Comparison of ENCODE assay signal across 15 cellular contexts in the genomic region with DNA sequence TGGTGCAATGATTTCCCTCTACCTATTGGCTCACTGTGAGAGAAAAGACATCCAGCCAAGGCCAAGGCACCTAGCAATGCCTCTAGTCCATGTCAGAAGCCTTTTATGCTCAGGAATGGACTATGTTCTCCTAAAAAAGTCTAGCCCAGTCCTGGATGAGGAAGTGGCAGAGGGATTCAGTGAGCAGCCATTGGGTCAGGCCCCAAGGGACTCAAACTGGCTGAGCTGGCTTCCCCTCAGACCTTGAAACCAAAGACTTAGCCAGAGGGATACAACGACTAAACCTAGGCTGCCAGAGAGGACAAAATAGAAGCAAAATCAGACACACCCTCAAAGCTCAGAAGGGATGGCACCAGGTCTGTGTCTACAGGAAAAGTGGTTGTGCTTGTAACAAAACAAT. TPM values are rescaled to one million over a fixed set of nuclear protein-coding genes. Genes with fewer than 3 reads are reported as not detected.
DNase-seq lines count a peak whose midpoint lies in the region; FAIRE-seq and TF ChIP-seq lines count a peak whose summit lies in the region.
"Had no signal": no experiment of that assay in that cellular context is flagged by ENCODE, and none has a peak within 500 bp of the region (broad histone marks: within the 10 kb centered on the region; RNA-seq: fewer than 3 reads in every experiment).

No MANE protein-coding gene starts in this region.

- no peaks in the 10 kb centered on the region for H3K36me3 ChIP-seq in small intestine (ENCODE audit: control insufficient read depth in 2 of 2, insufficient read depth in 2 of 2, low read length in 2 of 2)
- H3K36me3 ChIP-seq: HAP-1 had no signal

- H3K9me3 Mint-ChIP-seq in activated CD4-positive, alpha-beta T cell treated with anti-CD3 and anti-CD28 coated beads, Interleukin-2, amount 10 ng/mL, durations not matched to agents 24 days and 14 days: no peaks in the 10 kb centered on the region
- H3K9me3 Mint-ChIP-seq in chondrocyte (ENCODE audit: low read depth): peaks cover 12% of the 10 kb centered on the region
- H3K9me3 Mint-ChIP-seq: CD4-positive, alpha-beta memory T cell had no signal

- peaks cover 3% of the 10 kb centered on the region for H3K36me3 Mint-ChIP-seq in activated CD4-positive, alpha-beta T cell treated with anti-CD3 and anti-CD28 coated beads, Interleukin-2, amount 10 ng/mL, durations not matched to agents 24 days and 14 days (ENCODE audit: low read depth)
- no peaks in the 10 kb centered on the region for H3K36me3 Mint-ChIP-seq in chondrocyte (ENCODE audit: low read depth)
- H3K36me3 Mint-ChIP-seq: CD4-positive, alpha-beta memory T cell had no signal

- H3K27ac ChIP-seq in small intestine (ENCODE audit: low read depth in 1 of 2, low read length in 1 of 2): no peak overlapping the region
- H3K27ac ChIP-seq: 22Rv1, C4-2B, HL-60 had no signal

- no peaks in the 10 kb centered on the region for H3K27me3 ChIP-seq in small intestine (ENCODE audit: control insufficient read depth in 2 of 2, insufficient read depth in 2 of 2, low read length in 2 of 2)

- no peak overlapping the region for H3K4me3 Mint-ChIP-seq in activated CD4-positive, alpha-beta T cell treated with anti-CD3 and anti-CD28 coated beads, Interleukin-2, amount 10 ng/mL, durations not matched to agents 24 days and 14 days
- H3K4me3 Mint-ChIP-seq in chondrocyte (ENCODE audit: unreplicated experiment): no peak overlapping the region
- H3K4me3 Mint-ChIP-seq: CD4-positive, alpha-beta memory T cell had no signal

- DNase-seq in activated CD4-positive, alpha-beta T cell treated with anti-CD3 and anti-CD28 coated beads, Interleukin-2, amount 10 ng/mL, durations not matched to agents 24 days and 14 days: no peak
- no peak for DNase-seq in activated CD4-positive, alpha-beta T cell treated with anti-CD3 and anti-CD28 coated beads for 1 hour
- DNase-seq in chondrocyte (ENCODE audit: low spot score): no peak
- DNase-seq in myocyte (ENCODE audit: low read depth): peak; percentile 13
- no peak for DNase-seq in GM19239 (ENCODE audit: insufficient read length, low spot score)
- no peak for DNase-seq in small intestine
- no peak for DNase-seq in NCI-H2171 (lab: John Stamatoyannopoulos, UW)
- no peak for DNase-seq in HK-2 (ENCODE audit: unreplicated experiment)
- DNase-seq: AML-193; CD4-positive, alpha-beta memory T cell; DMS79 had no signal

- no peaks in the 10 kb centered on the region for H3K27me3 Mint-ChIP-seq in activated CD4-positive, alpha-beta T cell treated with anti-CD3 and anti-CD28 coated beads, Interleukin-2, amount 10 ng/mL, durations not matched to agents 24 days and 14 days
- no peaks in the 10 kb centered on the region for H3K27me3 Mint-ChIP-seq in chondrocyte (ENCODE audit: low read depth)
- H3K27me3 Mint-ChIP-seq: CD4-positive, alpha-beta memory T cell had no signal

- no peaks in the 10 kb centered on the region for H3K9me3 ChIP-seq in small intestine (ENCODE audit: control insufficient read depth, low read depth)
- H3K9me3 ChIP-seq: HAP-1 had no signal

- H3K4me1 Mint-ChIP-seq in activated CD4-positive, alpha-beta T cell treated with anti-CD3 and anti-CD28 coated beads, Interleukin-2, amount 10 ng/mL, durations not matched to agents 24 days and 14 days: peaks cover 15% of the 10 kb centered on the region
- H3K4me1 Mint-ChIP-seq in chondrocyte (ENCODE audit: low read depth): peaks cover 36% of the 10 kb centered on the region

- H3K4me1 ChIP-seq in small intestine (ENCODE audit: control insufficient read depth in 2 of 2, insufficient read depth in 1 of 2, low read depth in 1 of 2, low read length in 1 of 2): no peaks in the 10 kb centered on the region
- H3K4me1 ChIP-seq: HAP-1 had no signal

- intact Hi-C loops in activated CD4-positive, alpha-beta T cell treated with anti-CD3 and anti-CD28 coated beads, Interleukin-2, amount 10 ng/mL, durations not matched to agents 24 days and 14 days (cut with micrococcal nuclease): no loop called here

- H3K27ac Mint-ChIP-seq in activated CD4-positive, alpha-beta T cell treated with anti-CD3 and anti-CD28 coated beads, Interleukin-2, amount 10 ng/mL, durations not matched to agents 24 days and 14 days: peak overlapping the region; percentile 16
- H3K27ac Mint-ChIP-seq in chondrocyte (ENCODE audit: unreplicated experiment): peak overlapping the region; percentile 14
- H3K27ac Mint-ChIP-seq: CD4-positive, alpha-beta memory T cell had no signal

- FAIRE-seq in GM19239 (lab: Jason Lieb, UNC) (no peak), small intestine (lab: Jason Lieb, UNC) (no peak)

- 27 to 45% (median 33%) methylated on average over 1 of the region's 1 CpG for WGBS in small intestine, 3 donors

- H3K4me3 ChIP-seq in small intestine (ENCODE audit: low read depth in 1 of 2, low read length in 2 of 2): no peak overlapping the region
- H3K4me3 ChIP-seq: HAP-1 had no signal

- no peak for TF ChIP-seq CTCF in chondrocyte (IDR thresholded peaks at IDR 0.05)

RNA-seq across cellular contexts. Expression of a gene that starts 49.1 kb away (rescaled TPM):
- 16.7 and 18.9 TPM in 2 replicates for total RNA-seq in activated CD4-positive, alpha-beta T cell treated with anti-CD3 and anti-CD28 coated beads, Interleukin-2, amount 10 ng/mL, durations not matched to agents 24 days and 14 days
- total RNA-seq in chondrocyte: 51.1 to 56.4 TPM (median 55.9 TPM) in 3 replicates
- 28.8 and 41.9 TPM in 2 replicates for total RNA-seq in myocyte
- 21.4 TPM for polyA plus RNA-seq in myocyte (2012)
- 10 to 100 TPM; 16.5 to 38.9 (median 19.7) TPM for polyA plus RNA-seq in small intestine
